25 cellular contexts compared by ENCODE assay signal in genomic region chr12:19671695-19672094, GRCh38.
"Had no signal": no experiment of that assay in that cellular context is flagged by ENCODE, and none has a peak within 500 bp of the region (broad histone marks: within the 10 kb centered on the region; RNA-seq: fewer than 3 reads in every experiment).

No MANE protein-coding gene starts in this region.

- H3K4me3 Mint-ChIP-seq: activated naive CD8-positive, alpha-beta T cell treated with anti-CD3 and anti-CD28 coated beads for 36 hours; endodermal cell; natural killer cell had no signal

- ATAC-seq: gastroesophageal sphincter, natural killer cell, sciatic nerve had no signal

- H3K27me3 Mint-ChIP-seq: activated naive CD8-positive, alpha-beta T cell treated with anti-CD3 and anti-CD28 coated beads for 36 hours had no signal

- FAIRE-seq: bronchial epithelial cell, islet of Langerhans had no signal

- H3K36me3 Mint-ChIP-seq: natural killer cell had no signal

- H3K4me3 ChIP-seq: coronary artery, gastroesophageal sphincter, testis, uterus had no signal

- H3K4me1 Mint-ChIP-seq: endodermal cell, natural killer cell had no signal

- H3K9me3 Mint-ChIP-seq: natural killer cell had no signal

- H3K27ac Mint-ChIP-seq: activated naive CD8-positive, alpha-beta T cell treated with anti-CD3 and anti-CD28 coated beads for 36 hours; endodermal cell; natural killer cell had no signal

- DNase-seq: activated CD4-positive, alpha-beta T cell treated with anti-CD3 and anti-CD28 coated beads for 4 hours; activated CD4-positive, alpha-beta T cell treated with anti-CD3 and anti-CD28 coated beads, Interleukin-2, amount 50 U/mL, for 48 hours; activated CD4-positive, CD25-positive, alpha-beta regulatory T cell; activated CD8-positive, alpha-beta memory T cell treated with anti-CD3 and anti-CD28 coated beads, Interleukin-2, amount 50 U/mL, for 48 hours; activated naive CD4-positive, alpha-beta T cell treated with Interleukin-2 at 50 U/mL for 16 hours; activated naive CD8-positive, alpha-beta T cell treated with anti-CD3 and anti-CD28 coated beads for 36 hours; activated T-cell treated with anti-CD3 and anti-CD28 coated beads, Interleukin-2, amount 50 U/mL, for 48 hours; amniotic stem cell; endodermal cell; head of caudate nucleus; hypothalamus; midbrain; natural killer cell; small intestine; stimulated activated CD4-positive, alpha-beta T cell treated with anti-CD3 and anti-CD28 coated beads, Interleukin-2, amount 100 ng/mL, for 48 hours; stimulated activated CD8-positive, alpha-beta memory T cell treated with anti-CD3 and anti-CD28 coated beads, Interleukin-4, amount 100 ng/mL, for 48 hours; stimulated activated naive CD4-positive, alpha-beta T cell; testis; trophoblast cell; uterus had no signal
